In the genomic region with DNA sequence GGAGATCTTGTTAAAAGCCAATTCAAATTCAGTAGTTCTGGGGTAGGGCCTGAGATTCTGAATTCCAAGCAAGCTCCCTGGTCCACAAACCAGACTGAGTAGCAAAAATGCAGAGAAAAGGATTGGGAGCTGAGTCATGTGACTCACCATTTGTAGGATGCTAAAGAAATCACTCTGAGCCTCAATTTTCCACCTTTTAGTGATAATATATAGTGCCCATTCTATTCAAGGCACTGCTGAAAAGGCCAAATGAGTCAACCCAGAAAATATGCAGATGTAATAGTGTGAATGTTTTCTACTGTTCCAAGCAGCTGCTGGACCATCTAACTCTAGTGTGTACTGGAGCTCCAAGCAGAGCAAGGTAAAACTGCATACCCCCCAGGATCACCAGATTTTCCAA, we compare ENCODE assay signal across 26 cellular contexts. TPM values are rescaled to one million over a fixed set of nuclear protein-coding genes. Genes with fewer than 3 reads are reported as not detected.
DNase-seq lines count a peak whose midpoint lies in the region; ATAC-seq, FAIRE-seq and TF ChIP-seq lines count a peak whose summit lies in the region.
"Had no signal": no experiment of that assay in that cellular context is flagged by ENCODE, and none has a peak within 500 bp of the region (broad histone marks: within the 10 kb centered on the region; RNA-seq: fewer than 3 reads in every experiment).

No MANE protein-coding gene starts in this region.

- no peak overlapping the region for H3K27ac Mint-ChIP-seq in glutamatergic neuron (ENCODE audit: unreplicated experiment)
- H3K27ac Mint-ChIP-seq: activated naive CD8-positive, alpha-beta T cell; memory B cell; natural killer cell; stimulated activated naive CD8-positive, alpha-beta T cell treated with anti-CD3 and anti-CD28 coated beads, Interleukin-15, Interleukin-2, amounts not matched to agents 100 ng/mL and 50 ng/mL, for 24 hours had no signal

- no peak overlapping the region for H2BK20ac ChIP-seq in IMR-90 (ENCODE audit: low read depth, low read length)

- H3K4me1 ChIP-seq in IMR-90 (ENCODE audit: control insufficient read depth, insufficient read depth, low read length) = peaks cover 14% of the 10 kb centered on the region

- no peak overlapping the region for H3K4me2 ChIP-seq in IMR-90 (ENCODE audit: low read depth, low read length)

- H3K4me3 ChIP-seq in IMR-90 (ENCODE audit: insufficient read depth, low read depth, low read length) (no peak overlapping the region), choroid plexus epithelial cell (ENCODE audit: low read depth, low read length) (no peak overlapping the region)
- H3K4me3 ChIP-seq: dorsolateral prefrontal cortex, Peyer's patch, upper lobe of right lung had no signal

- POLR2A ChIA-PET in IMR-90 (lab: Charles Lee; ENCODE audit: unreplicated experiment) = no interaction called here

- no peak for TF ChIP-seq RAD21 in IMR-90 (IDR thresholded peaks at IDR 0.05; ENCODE audit: low read length)

- H3K9me1 ChIP-seq in IMR-90 (ENCODE audit: insufficient read depth, low read length) = peaks cover 3% of the 10 kb centered on the region; the same call in 1 of the 2 replicates

- no peak overlapping the region for H3K4ac ChIP-seq in IMR-90 (ENCODE audit: low read depth, low read length)

- no peak for TF ChIP-seq POLR2A in IMR-90 (IDR thresholded peaks at IDR 0.05; ENCODE audit: low read depth, low read length)

- FAIRE-seq in GM19239 (lab: Jason Lieb, UNC) = no peak

- no peak overlapping the region for H2AK5ac ChIP-seq in IMR-90 (ENCODE audit: low read depth, low read length)

- no peaks in the 10 kb centered on the region for H3K9me3 ChIP-seq in IMR-90 (ENCODE audit: control insufficient read depth, insufficient read depth, low read length)
- H3K9me3 ChIP-seq: Peyer's patch, upper lobe of right lung had no signal

- H3K27me3 Mint-ChIP-seq in glutamatergic neuron (ENCODE audit: unreplicated experiment) = peaks cover 2% of the 10 kb centered on the region
- H3K27me3 Mint-ChIP-seq: activated naive CD8-positive, alpha-beta T cell; memory B cell; stimulated activated naive CD8-positive, alpha-beta T cell treated with anti-CD3 and anti-CD28 coated beads, Interleukin-15, Interleukin-2, amounts not matched to agents 100 ng/mL and 50 ng/mL, for 24 hours had no signal

- no peak overlapping the region for H3K18ac ChIP-seq in IMR-90 (ENCODE audit: low read depth, low read length)

- ATAC-seq in IMR-90 (ENCODE audit: low read depth) = peak; percentile 77
- ATAC-seq: natural killer cell, upper lobe of right lung had no signal

- H3K4me3 Mint-ChIP-seq in glutamatergic neuron (ENCODE audit: unreplicated experiment) = no peak overlapping the region
- H3K4me3 Mint-ChIP-seq: activated naive CD8-positive, alpha-beta T cell; memory B cell; natural killer cell; stimulated activated naive CD8-positive, alpha-beta T cell treated with anti-CD3 and anti-CD28 coated beads, Interleukin-15, Interleukin-2, amounts not matched to agents 100 ng/mL and 50 ng/mL, for 24 hours had no signal

- no peak overlapping the region for H4K91ac ChIP-seq in IMR-90 (ENCODE audit: insufficient read depth, low read depth, low read length)

- no peaks in the 10 kb centered on the region for H3K36me3 Mint-ChIP-seq in glutamatergic neuron (ENCODE audit: unreplicated experiment)
- H3K36me3 Mint-ChIP-seq: activated naive CD8-positive, alpha-beta T cell; memory B cell; natural killer cell had no signal

- no peak overlapping the region for H2AFZ ChIP-seq in IMR-90 (replicated peaks; ENCODE audit: low read length, poor library complexity)

- H2BK15ac ChIP-seq in IMR-90 (ENCODE audit: low read depth, low read length) = no peak overlapping the region

- peaks cover 4% of the 10 kb centered on the region for H3K9me3 Mint-ChIP-seq in glutamatergic neuron (ENCODE audit: unreplicated experiment)
- H3K9me3 Mint-ChIP-seq: memory B cell; natural killer cell; stimulated activated naive CD8-positive, alpha-beta T cell treated with anti-CD3 and anti-CD28 coated beads, Interleukin-15, Interleukin-2, amounts not matched to agents 100 ng/mL and 50 ng/mL, for 24 hours had no signal

- TF ChIP-seq CTCF in IMR-90 (conservative IDR thresholded peaks at IDR 0.05; ENCODE audit: low read depth, low read length) (no peak), choroid plexus epithelial cell (conservative IDR thresholded peaks at IDR 0.05; ENCODE audit: low read depth, low read length) (no peak), glutamatergic neuron (IDR thresholded peaks at IDR 0.05; ENCODE audit: partially characterized antibody, unreplicated experiment) (no peak)

- H3K4me1 Mint-ChIP-seq in glutamatergic neuron (ENCODE audit: low read depth, unreplicated experiment) = peaks cover 7% of the 10 kb centered on the region

- no peak overlapping the region for H3K23ac ChIP-seq in IMR-90 (ENCODE audit: low read depth, low read length)

- H3K27me3 ChIP-seq in IMR-90 (ENCODE audit: control insufficient read depth, insufficient read depth, low read length) = no peaks in the 10 kb centered on the region
- H3K27me3 ChIP-seq: dorsolateral prefrontal cortex, Peyer's patch, upper lobe of right lung had no signal

- no peak overlapping the region for H2AK9ac ChIP-seq in IMR-90 (replicated peaks; ENCODE audit: low read depth, low read length, poor library complexity)

- in situ Hi-C loops in IMR-90 (cut with MboI; ENCODE audit: low sequenced_read_pairs) = loop anchor here (10.0 to 25.0 kb wide), 2 partner anchors 412 to 1000 kb away; partner anchors contain the start of genes LOXHD1 and PSTPIP2

- H4K8ac ChIP-seq in IMR-90 (ENCODE audit: low read depth in 2 of 2, low read length in 2 of 2) = no peak overlapping the region

- no peak overlapping the region for H3K56ac ChIP-seq in IMR-90 (ENCODE audit: extremely low read depth, insufficient read depth, low read length)

- no peak overlapping the region for H3K14ac ChIP-seq in IMR-90 (replicated peaks; ENCODE audit: low read depth, low read length)

- H4K20me1 ChIP-seq in IMR-90 (ENCODE audit: insufficient read depth, low read length) = no peaks in the 10 kb centered on the region

- intact Hi-C loops in IMR-90 (cut with micrococcal nuclease) = no loop called here

- dilution Hi-C loops in IMR-90 (cut with HindIII; ENCODE audit: low sequenced_read_pairs, unreplicated experiment) = no loop called here

- no peak overlapping the region for H3K27ac ChIP-seq in IMR-90 (ENCODE audit: insufficient read depth, low read length)
- H3K27ac ChIP-seq: dorsolateral prefrontal cortex, HL-60, Peyer's patch, upper lobe of right lung had no signal

- no peak overlapping the region for H2BK5ac ChIP-seq in IMR-90 (ENCODE audit: low read depth, low read length, poor library complexity, severe bottlenecking)

- H4K5ac ChIP-seq in IMR-90 (ENCODE audit: low read depth, low read length) = no peak overlapping the region

- H3K9ac ChIP-seq in IMR-90 (ENCODE audit: low read depth, low read length) = no peak overlapping the region

- CTCF ChIA-PET in IMR-90 (lab: Yijun Ruan, JAX) = interaction anchor here (1.0 to 1.8 kb wide), 3 partner anchors 41 to 228 kb away, joined by 3 to 4 read pairs (median 4); no protein-coding TSS in a partner anchor

- BruUV-seq in IMR-90 (replicated peaks; lab: Mats Ljungman, UMichigan) = no TSS peak

- no peaks in the 10 kb centered on the region for H3K36me3 ChIP-seq in IMR-90 (ENCODE audit: control insufficient read depth, insufficient read depth, low read length)
- H3K36me3 ChIP-seq: Peyer's patch, upper lobe of right lung had no signal

- no peak overlapping the region for H2BK120ac ChIP-seq in IMR-90 (ENCODE audit: low read depth, low read length)

- no peaks in the 10 kb centered on the region for H3K79me1 ChIP-seq in IMR-90 (ENCODE audit: low read depth in 1 of 2, low read length in 2 of 2)

- peak; percentile 58 for DNase-seq in AG08395 (ENCODE audit: low spot score)
- DNase-seq in IMR-90 = peak; percentile 76
- peak; percentile 63 for DNase-seq in choroid plexus epithelial cell (ENCODE audit: low read depth)
- peak; percentile 26 for DNase-seq in kidney glomerular epithelial cell (lab: John Stamatoyannopoulos, UW)
- DNase-seq in GM19239 (ENCODE audit: insufficient read length, low spot score) = no peak
- DNase-seq in glutamatergic neuron = no peak
- DNase-seq in 8988T = no peak
- DNase-seq in superior temporal gyrus (ENCODE audit: extremely low spot score) = no peak
- DNase-seq: activated CD4-positive, CD25-positive, alpha-beta regulatory T cell treated with anti-CD3 and anti-CD28 coated beads, Interleukin-2, amount 50 U/mL, for 72 hours; caudate nucleus; dorsolateral prefrontal cortex; erythroblast; natural killer cell; NCI-H1930; NCI-H446; NK-92 treated with Interleukin-12 subunit alpha and Interleukin-12 subunit beta, amount 100 ng/mL, for 24 hours; Peyer's patch; posterior cingulate gyrus; stimulated activated CD4-positive, alpha-beta T cell treated with anti-CD3 and anti-CD28 coated beads, Interleukin-1b, Interleukin-23, amount 100 ng/mL, for 48 hours; upper lobe of right lung had no signal

TF ChIP-seq in IMR-90, 13 proteins besides CTCF, POLR2A, EP300 and RAD21:
- TF ChIP-seq CHD1 (IDR thresholded peaks at IDR 0.05; ENCODE audit: low read depth, low read length) = no peak
- TF ChIP-seq SMC3 (IDR thresholded peaks at IDR 0.05; ENCODE audit: low read depth, low read length) = no peak
- TF ChIP-seq CEBPB (IDR thresholded peaks at IDR 0.05; ENCODE audit: low read depth, low read length) = no peak
- no peak for TF ChIP-seq BHLHE40 (IDR thresholded peaks at IDR 0.05; ENCODE audit: low read depth, low read length)
- no peak for TF ChIP-seq RCOR1 (IDR thresholded peaks at IDR 0.05; ENCODE audit: insufficient replicate concordance, low read length)
- peak; percentile 65; the same call in 1 of the 2 replicates for TF ChIP-seq USF2 (IDR thresholded peaks at IDR 0.05; ENCODE audit: low read depth, low read length)
- no peak for TF ChIP-seq MAZ (IDR thresholded peaks at IDR 0.05; ENCODE audit: borderline replicate concordance, low read depth, low read length)

RNA-seq across cellular contexts. Expression of gene SLC14A2, which starts 47.2 kb away (rescaled TPM):
- total RNA-seq in IMR-90 (2012; rRNA removed) (not detected in 2 replicates), glutamatergic neuron (ENCODE audit: unreplicated experiment) (0.25 TPM)
- 0.03 TPM in 1 of 2 replicates, not detected in the other for polyA plus RNA-seq in IMR-90 (2012; rRNA removed)
- polyA plus RNA-seq in IMR-90 (2012; cell fraction: cytosol; rRNA removed) = not detected in 2 replicates
- polyA plus RNA-seq in IMR-90 (2012; cell fraction: nucleus; rRNA removed; ENCODE audit: low replicate concordance) = not detected in 2 replicates
- total RNA-seq: A673, kidney epithelial cell, upper lobe of right lung had no signal

Comparison
In these comparisons a context has a peak if more than half of its experiments do, and no peak if none do; other contexts are left out.
1. DNase-seq: peak in AG08395 (single experiment), IMR-90 (single experiment), choroid plexus epithelial cell (single experiment) and kidney glomerular epithelial cell (single experiment); none in GM19239 (single experiment), glutamatergic neuron (single experiment), 8988T (single experiment) and superior temporal gyrus (single experiment).